ENCODE assay signal across 16 cellular contexts in the genomic region with DNA sequence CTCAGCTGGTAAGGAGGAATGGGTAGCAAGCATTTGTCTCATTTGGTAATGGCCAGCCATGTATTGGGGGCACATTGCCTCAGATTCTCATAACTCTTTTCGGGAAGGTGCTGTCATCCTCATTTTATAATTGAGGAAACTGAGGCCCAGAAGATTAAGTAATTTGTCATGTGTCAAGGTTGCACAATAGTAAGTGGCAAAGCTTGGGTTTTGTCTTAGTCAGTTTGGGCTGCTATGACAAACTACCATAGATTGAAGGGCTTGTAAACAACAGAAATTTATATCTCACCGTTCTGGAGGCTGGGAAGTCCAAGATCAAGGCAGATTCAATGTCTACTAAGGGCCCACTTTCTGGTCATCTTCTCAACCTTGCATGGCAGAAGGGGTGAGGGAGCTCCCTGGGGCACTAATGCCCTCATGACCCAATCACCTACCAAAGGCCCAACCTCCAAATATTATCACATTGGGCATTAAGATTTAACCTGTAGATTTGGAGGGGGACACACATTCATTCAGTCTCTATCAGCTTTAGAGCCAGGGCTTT.
DNase-seq lines count a peak whose midpoint lies in the region; ATAC-seq, FAIRE-seq and TF ChIP-seq lines count a peak whose summit lies in the region.
"Had no signal": no experiment of that assay in that cellular context is flagged by ENCODE, and none has a peak within 500 bp of the region (broad histone marks: within the 10 kb centered on the region; RNA-seq: fewer than 3 reads in every experiment).

No MANE protein-coding gene starts in this region.

- CTCF ChIA-PET in HepG2 (lab: Yijun Ruan, JAX; ENCODE audit: low intra/inter-chr PET ratio, low total read pairs) = no interaction called here
- CTCF ChIA-PET in T-cell (lab: Charles Lee) = no interaction called here

- H3K27me3 Mint-ChIP-seq in dendritic cell treated with granulocyte-macrophage colony-stimulating factor and Interleukin-4, amounts not matched to agents 40 ng/mL and 50 ng/mL, for 4 days = no peaks in the 10 kb centered on the region
- H3K27me3 Mint-ChIP-seq in nephron (ENCODE audit: low read depth) = no peaks in the 10 kb centered on the region
- no peaks in the 10 kb centered on the region for H3K27me3 Mint-ChIP-seq in T-cell
- H3K27me3 Mint-ChIP-seq: CD4-positive, alpha-beta T cell had no signal

- no peaks in the 10 kb centered on the region for H3K36me3 Mint-ChIP-seq in dendritic cell treated with granulocyte-macrophage colony-stimulating factor and Interleukin-4, amounts not matched to agents 40 ng/mL and 50 ng/mL, for 4 days (ENCODE audit: low read depth)
- H3K36me3 Mint-ChIP-seq in nephron (ENCODE audit: low read depth) = peaks cover 34% of the 10 kb centered on the region
- no peaks in the 10 kb centered on the region for H3K36me3 Mint-ChIP-seq in T-cell

- H3K4me1 Mint-ChIP-seq in dendritic cell treated with granulocyte-macrophage colony-stimulating factor and Interleukin-4, amounts not matched to agents 40 ng/mL and 50 ng/mL, for 4 days (ENCODE audit: low read depth) = peaks cover 63% of the 10 kb centered on the region
- H3K4me1 Mint-ChIP-seq in nephron = peaks cover 40% of the 10 kb centered on the region
- H3K4me1 Mint-ChIP-seq in T-cell = no peaks in the 10 kb centered on the region

- H3K9me3 ChIP-seq in HepG2 (ENCODE audit: low read length) = no peaks in the 10 kb centered on the region
- H3K9me3 ChIP-seq in right lobe of liver = no peaks in the 10 kb centered on the region

- WGBS in HepG2 (ENCODE audit: low lambda C conversion rate) = 68% methylated on average over 2 of the region's 2 CpGs
- 100% methylated on average over 1 of the region's 2 CpGs for WGBS in right lobe of liver (ENCODE audit: insufficient coverage, low coverage, low lambda C conversion rate, missing lambda C conversion rate)

- in situ Hi-C loops in HepG2 (cut with HindIII; ENCODE audit: extremely low pct_ligation_motif_present, low pct_unique_long_range_greater_than_20kb) = no loop called here

- no peaks in the 10 kb centered on the region for H3K27me3 ChIP-seq in HepG2 (ENCODE audit: control insufficient read depth in 1 of 2, insufficient read depth in 2 of 2, low read length in 2 of 2)
- no peaks in the 10 kb centered on the region for H3K27me3 ChIP-seq in right lobe of liver

- intact Hi-C loops in HepG2 (cut with micrococcal nuclease; ENCODE audit: unreplicated experiment) = loop anchor here (2.0 to 10.0 kb wide), 3 partner anchors 25 to 99 kb away; a partner anchor contains a TSS
- intact Hi-C loops in right lobe of liver (cut with DNase I) = no loop called here
- intact Hi-C loops in dendritic cell treated with granulocyte-macrophage colony-stimulating factor and Interleukin-4, amounts not matched to agents 40 ng/mL and 50 ng/mL, for 4 days (cut with micrococcal nuclease) = no loop called here

- no peaks in the 10 kb centered on the region for H3K36me3 ChIP-seq in HepG2 (replicated peaks in 1 of 2; ENCODE audit: control insufficient read depth in 1 of 2, insufficient read depth in 2 of 2, low read length in 2 of 2)
- H3K36me3 ChIP-seq in right lobe of liver = no peaks in the 10 kb centered on the region

- H3K9ac ChIP-seq in HepG2 (ENCODE audit: insufficient read depth, low read depth, low read length) = peak overlapping the region; percentile 55; the same call in 1 of the 2 replicates
- H3K9ac ChIP-seq: GM23248 had no signal

- H3K4me1 ChIP-seq in HepG2 (ENCODE audit: insufficient read depth, low read length) = peaks cover 45% of the 10 kb centered on the region
- H3K4me1 ChIP-seq in right lobe of liver = no peaks in the 10 kb centered on the region

- TF ChIP-seq CTCF in HepG2 (CRISPR knock-in tag; IDR thresholded peaks at IDR 0.05) (no peak), right lobe of liver (IDR thresholded peaks at IDR 0.05) (no peak), nephron (IDR thresholded peaks at IDR 0.05; ENCODE audit: unreplicated experiment in 3 of 3) (no peak)

- ATAC-seq in HepG2 (no peak; the same call in 1 of the 3 replicates), right lobe of liver (no peak), GM18502 (IDR thresholded peaks at IDR 0.05; ENCODE audit: poor library complexity, unreplicated experiment) (no peak), T-cell (replicated peaks in 1 of 4) (no peak)

- H3K4me3 ChIP-seq in HepG2 (replicated peaks in 1 of 3; ENCODE audit: insufficient read depth in 1 of 3, low read depth in 2 of 3, low read length in 3 of 3) = peak overlapping the region in 2 of 3 experiments; percentile 33 to 57; a peak in 3 of 6 replicates
- H3K4me3 ChIP-seq in right lobe of liver = no peak overlapping the region
- H3K4me3 ChIP-seq: GM23248 had no signal

- H3K9me3 Mint-ChIP-seq in dendritic cell treated with granulocyte-macrophage colony-stimulating factor and Interleukin-4, amounts not matched to agents 40 ng/mL and 50 ng/mL, for 4 days = no peaks in the 10 kb centered on the region
- no peaks in the 10 kb centered on the region for H3K9me3 Mint-ChIP-seq in nephron
- H3K9me3 Mint-ChIP-seq in T-cell = no peaks in the 10 kb centered on the region
- H3K9me3 Mint-ChIP-seq: CD4-positive, alpha-beta T cell had no signal

- TF ChIP-seq EP300 in HepG2 (IDR thresholded peaks at IDR 0.05; ENCODE audit: low read depth in 2 of 2, low read length in 2 of 2) = no peak
- no peak for TF ChIP-seq EP300 in HepG2 (CRISPR knock-in tag; IDR thresholded peaks at IDR 0.05; ENCODE audit: borderline replicate concordance)

- H3K27ac ChIP-seq in HepG2 (ENCODE audit: extremely low read length, insufficient read depth, low read length) (peak overlapping the region; percentile 71), right lobe of liver (no peak overlapping the region), temporal lobe (ENCODE audit: low read depth, low read length) (peak overlapping the region; percentile 45)
- H3K27ac ChIP-seq: 22Rv1, GM23248 had no signal

- POLR2A ChIA-PET in HepG2 (lab: Yijun Ruan, JAX) (interaction anchor here (0.7 to 2.0 kb wide), 5 partner anchors 23 to 101 kb away, joined by 3 to 13 read pairs (median 3); no protein-coding TSS in a partner anchor), T-cell (lab: Charles Lee) (no interaction called here)

- peak overlapping the region; percentile 84 for H3K4me2 ChIP-seq in HepG2 (ENCODE audit: low read depth, low read length)

- no peak for TF ChIP-seq RAD21 in HepG2 (CRISPR knock-in tag; IDR thresholded peaks at IDR 0.05)

- no peak overlapping the region for H3K4me3 Mint-ChIP-seq in dendritic cell treated with granulocyte-macrophage colony-stimulating factor and Interleukin-4, amounts not matched to agents 40 ng/mL and 50 ng/mL, for 4 days
- H3K4me3 Mint-ChIP-seq in nephron = no peak overlapping the region
- no peak overlapping the region for H3K4me3 Mint-ChIP-seq in T-cell
- H3K4me3 Mint-ChIP-seq: CD4-positive, alpha-beta T cell had no signal

- H3K27ac Mint-ChIP-seq in dendritic cell treated with granulocyte-macrophage colony-stimulating factor and Interleukin-4, amounts not matched to agents 40 ng/mL and 50 ng/mL, for 4 days = peak overlapping the region; percentile 37
- H3K27ac Mint-ChIP-seq in nephron (peak overlapping the region in 2 of 3 experiments; percentile 76 to 88), T-cell (no peak overlapping the region)
- H3K27ac Mint-ChIP-seq: CD4-positive, alpha-beta T cell had no signal

- H3K79me2 ChIP-seq in HepG2 (ENCODE audit: insufficient read depth, low read length) = peaks cover 3% of the 10 kb centered on the region

- no TSS peak for BruUV-seq in HepG2 (replicated peaks; lab: Mats Ljungman, UMichigan)

- no peaks in the 10 kb centered on the region for H4K20me1 ChIP-seq in HepG2 (ENCODE audit: insufficient read depth, low read length)

- no peak for DNase-seq in HepG2 (ENCODE audit: low spot score)
- DNase-seq in right lobe of liver = no peak
- no peak for DNase-seq in T-cell
- DNase-seq in NCI-H510A treated with DMSO at 0.1 percent for 48 hours (lab: John Stamatoyannopoulos, UW) = no peak
- DNase-seq: AML-193; Calu3; CD4-positive, alpha-beta T cell; DMS 273 treated with DMSO at 0.1 percent for 48 hours; GM23248 had no signal

- FAIRE-seq in HepG2 (lab: Jason Lieb, UNC) = no peak
- FAIRE-seq: GM18507, H54 had no signal

- H2AFZ ChIP-seq in HepG2 (ENCODE audit: low read length) = no peak overlapping the region
- H2AFZ ChIP-seq: GM23248 had no signal

- no peak for TF ChIP-seq POLR2A in HepG2 (IDR thresholded peaks at IDR 0.05; ENCODE audit: insufficient read depth in 1 of 2, low read depth in 2 of 2, low read length in 2 of 2)
- TF ChIP-seq POLR2A in right lobe of liver (IDR thresholded peaks at IDR 0.05) = no peak

TF ChIP-seq in HepG2, 621 proteins besides CTCF, POLR2A, EP300 and RAD21 (continues in another document):
- TF ChIP-seq KLF16 (CRISPR knock-in tag; IDR thresholded peaks at IDR 0.05) = no peak
- TF ChIP-seq ZNF501 (CRISPR knock-in tag; IDR thresholded peaks at IDR 0.05) = no peak
- TF ChIP-seq ZNF530 (CRISPR knock-in tag; IDR thresholded peaks at IDR 0.05; ENCODE audit: low read depth) = no peak
- no peak for TF ChIP-seq SNRNP70 (IDR thresholded peaks at IDR 0.05; ENCODE audit: low read depth, low read length)
- TF ChIP-seq, protein P1, sequence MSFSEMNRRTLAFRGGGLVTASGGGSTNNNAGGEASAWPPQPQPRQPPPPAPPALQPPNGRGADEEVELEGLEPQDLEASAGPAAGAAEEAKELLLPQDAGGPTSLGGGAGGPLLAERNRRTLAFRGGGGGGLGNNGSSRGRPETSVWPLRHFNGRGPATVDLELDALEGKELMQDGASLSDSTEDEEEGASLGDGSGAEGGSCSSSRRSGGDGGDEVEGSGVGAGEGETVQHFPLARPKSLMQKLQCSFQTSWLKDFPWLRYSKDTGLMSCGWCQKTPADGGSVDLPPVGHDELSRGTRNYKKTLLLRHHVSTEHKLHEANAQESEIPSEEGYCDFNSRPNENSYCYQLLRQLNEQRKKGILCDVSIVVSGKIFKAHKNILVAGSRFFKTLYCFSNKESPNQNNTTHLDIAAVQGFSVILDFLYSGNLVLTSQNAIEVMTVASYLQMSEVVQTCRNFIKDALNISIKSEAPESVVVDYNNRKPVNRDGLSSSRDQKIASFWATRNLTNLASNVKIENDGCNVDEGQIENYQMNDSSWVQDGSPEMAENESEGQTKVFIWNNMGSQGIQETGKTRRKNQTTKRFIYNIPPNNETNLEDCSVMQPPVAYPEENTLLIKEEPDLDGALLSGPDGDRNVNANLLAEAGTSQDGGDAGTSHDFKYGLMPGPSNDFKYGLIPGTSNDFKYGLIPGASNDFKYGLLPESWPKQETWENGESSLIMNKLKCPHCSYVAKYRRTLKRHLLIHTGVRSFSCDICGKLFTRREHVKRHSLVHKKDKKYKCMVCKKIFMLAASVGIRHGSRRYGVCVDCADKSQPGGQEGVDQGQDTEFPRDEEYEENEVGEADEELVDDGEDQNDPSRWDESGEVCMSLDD (CRISPR knock-in tag; IDR thresholded peaks at IDR 0.05; ENCODE audit: borderline replicate concordance) = no peak
- peak; percentile 63 for TF ChIP-seq CEBPB (IDR thresholded peaks at IDR 0.05; ENCODE audit: borderline replicate concordance, low read depth, low read length)
- TF ChIP-seq ZNF224 (CRISPR knock-in tag; IDR thresholded peaks at IDR 0.05) = 0 out of 2 replicates have a peak, but pooled peaks have one; percentile 64
- TF ChIP-seq ZNF546 (CRISPR knock-in tag; conservative IDR thresholded peaks at IDR 0.05) = 0 out of 2 replicates have a peak, but pooled peaks have one; percentile 13
- TF ChIP-seq SYNCRIP (IDR thresholded peaks at IDR 0.05; ENCODE audit: insufficient read depth, low read depth, low read length) = no peak

Comparison
In these comparisons a context has a peak if more than half of its experiments do, and no peak if none do; other contexts are left out.
1. H3K27ac ChIP-seq: peak in HepG2 (single experiment) and temporal lobe (single experiment); none in right lobe of liver (0 of 3).
2. H3K4me3 ChIP-seq: peak in HepG2 (2 of 3); none in right lobe of liver (0 of 3).
3. H3K27ac Mint-ChIP-seq: peak in dendritic cell treated with granulocyte-macrophage colony-stimulating factor and Interleukin-4, amounts not matched to agents 40 ng/mL and 50 ng/mL, for 4 days (single experiment) and nephron (2 of 3); none in T-cell (0 of 2).